In genomic region chr3:148020880-148021279, GRCh38 we compare ENCODE assay signal across 24 cellular contexts.
"Had no signal": no experiment of that assay in that cellular context is flagged by ENCODE, and none has a peak within 500 bp of the region (broad histone marks: within the 10 kb centered on the region; RNA-seq: fewer than 3 reads in every experiment).

No MANE protein-coding gene starts in this region.

- H3K27ac ChIP-seq: HL-60, SJSA1, SK-N-MC had no signal

- H3K36me3 ChIP-seq: MG63, SJSA1 had no signal

- H3K9me3 ChIP-seq: SJSA1 had no signal

- FAIRE-seq: HTR-8/SVneo, RCC 7860 had no signal

- H3K4me1 ChIP-seq: SJSA1 had no signal

- DNase-seq: KBM-7, NCI-H1092, NCI-H1105 treated with DMSO at 0.1 percent for 48 hours, NCI-H1417 treated with DMSO at 0.1 percent for 48 hours, NCI-H146, NCI-H1694 treated with DMSO at 0.1 percent for 48 hours, NCI-H1930, NCI-H2081 treated with DMSO at 0.1 percent for 48 hours, NCI-H2171, NCI-H226, NCI-H446, NCI-H510A, NCI-H524 treated with DMSO at 0.1 percent for 48 hours, NCI-H69, NCI-H774, Right ventricle myocardium superior, RPMI8226, SIG-M5 had no signal

- H3K4me3 ChIP-seq: MG63, SJSA1, SK-N-MC had no signal

- H3K27me3 ChIP-seq: MG63, SJSA1 had no signal
